Comparison of ENCODE assay signal across 18 cellular contexts in the genomic region with DNA sequence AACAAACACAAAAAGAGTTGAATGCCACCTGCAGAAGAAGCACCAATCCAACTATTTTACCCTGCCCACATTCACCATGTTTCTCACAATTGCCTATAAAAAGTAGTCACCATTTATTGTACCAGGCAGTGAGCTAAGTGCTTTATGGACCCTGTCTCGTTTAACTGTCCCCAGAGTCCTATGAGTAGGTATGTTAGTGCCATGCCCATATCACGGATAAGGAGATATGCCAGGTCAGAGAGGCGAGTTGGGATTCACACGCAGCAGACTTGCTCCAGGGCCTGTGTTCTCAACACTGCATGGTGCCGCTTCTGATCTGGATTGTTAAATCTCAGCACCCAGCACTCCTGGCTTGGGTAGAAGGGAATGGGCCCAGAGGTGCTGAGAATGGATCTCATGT. TPM values are rescaled to one million over a fixed set of nuclear protein-coding genes. Genes with fewer than 3 reads are reported as not detected.
A peak's percentile ranks its signal among the peaks of the same experiment; 100 is the strongest.
DNase-seq lines count a peak whose midpoint lies in the region; ATAC-seq and TF ChIP-seq lines count a peak whose summit lies in the region.
"Had no signal": no experiment of that assay in that cellular context is flagged by ENCODE, and none has a peak within 500 bp of the region (broad histone marks: within the 10 kb centered on the region; RNA-seq: fewer than 3 reads in every experiment).

No MANE protein-coding gene starts in this region.

- no peaks in the 10 kb centered on the region for H3K27me3 ChIP-seq in esophagus muscularis mucosa
- no peaks in the 10 kb centered on the region for H3K27me3 ChIP-seq in GM23338 (ENCODE audit: insufficient read depth)
- H3K27me3 ChIP-seq: BE2C, BLaER1 had no signal

- no peaks in the 10 kb centered on the region for H3F3A ChIP-seq in GM23338 (replicated peaks; ENCODE audit: low read depth)

- 94% methylated on average over 5 of the region's 5 CpGs for WGBS in esophagus muscularis mucosa

- H2AFZ ChIP-seq in GM23338 = no peak overlapping the region

- H3K79me2 ChIP-seq in GM23338 (replicated peaks; ENCODE audit: insufficient read depth) = no peaks in the 10 kb centered on the region

- H3K4me2 ChIP-seq in GM23338 = no peak overlapping the region
- H3K4me2 ChIP-seq: BLaER1 had no signal

- ATAC-seq in mucosa of descending colon (peak; percentile 69), GM23338 (no peak)

- peaks cover 8% of the 10 kb centered on the region for H3K27me3 Mint-ChIP-seq in GM23338 (ENCODE audit: insufficient read depth, low read depth, poor library complexity)

- TF ChIP-seq EP300 in esophagus muscularis mucosa (IDR thresholded peaks at IDR 0.05) = no peak

- peak; percentile 50 for DNase-seq in esophagus muscularis mucosa (ENCODE audit: extremely low spot score)
- DNase-seq in mucosa of descending colon = no peak
- DNase-seq in NCI-H128 (lab: John Stamatoyannopoulos, UW; ENCODE audit: unreplicated experiment) = no peak
- DNase-seq in NCI-H748 (lab: John Stamatoyannopoulos, UW; ENCODE audit: unreplicated experiment) = no peak
- DNase-seq in GM23338 (ENCODE audit: low spot score) = no peak
- DNase-seq: 8988T; ACHN; BE2C; C1 segment of cervical spinal cord; CD4-positive, alpha-beta memory T cell; CD4-positive, CD25-positive, alpha-beta regulatory T cell; CD8-positive, alpha-beta memory T cell; COR-L47; DMS79 treated with DMSO at 0.1 percent for 48 hours; GF-D8 had no signal

- peaks cover 40% of the 10 kb centered on the region for H3K9me3 Mint-ChIP-seq in GM23338

- H3K36me3 ChIP-seq in esophagus muscularis mucosa (no peaks in the 10 kb centered on the region), mucosa of descending colon (ENCODE audit: low read depth) (no peaks in the 10 kb centered on the region), GM23338 (ENCODE audit: insufficient read depth) (no peaks in the 10 kb centered on the region; the same call in 1 of the 2 replicates)
- H3K36me3 ChIP-seq: BE2C, BLaER1 had no signal

- no peaks in the 10 kb centered on the region for H4K20me1 ChIP-seq in GM23338 (replicated peaks; ENCODE audit: insufficient read depth)
- H4K20me1 ChIP-seq: BLaER1 had no signal

- intact Hi-C loops in esophagus muscularis mucosa (cut with DNase I) = no loop called here
- intact Hi-C loops in mucosa of descending colon (cut with DNase I, micrococcal nuclease) = no loop called here

- H3K36me3 Mint-ChIP-seq in GM23338 (ENCODE audit: low read depth) = peaks cover 34% of the 10 kb centered on the region
- H3K36me3 Mint-ChIP-seq: CD4-positive, CD25-positive, alpha-beta regulatory T cell had no signal

- no peak overlapping the region for H3K27ac Mint-ChIP-seq in GM23338
- H3K27ac Mint-ChIP-seq: CD4-positive, alpha-beta memory T cell; CD4-positive, CD25-positive, alpha-beta regulatory T cell; CD8-positive, alpha-beta memory T cell had no signal

- H3K4me1 Mint-ChIP-seq in GM23338 = no peaks in the 10 kb centered on the region
- H3K4me1 Mint-ChIP-seq: CD4-positive, alpha-beta memory T cell; CD4-positive, CD25-positive, alpha-beta regulatory T cell; CD8-positive, alpha-beta memory T cell had no signal

- H3K27ac ChIP-seq in esophagus muscularis mucosa (replicated peaks in 1 of 4) (no peak overlapping the region), temporal lobe (ENCODE audit: low read depth, low read length) (peak overlapping the region; percentile 40), GM23338 (ENCODE audit: low read depth) (no peak overlapping the region)
- H3K27ac ChIP-seq: BLaER1 had no signal

- TF ChIP-seq CTCF in esophagus muscularis mucosa (IDR thresholded peaks at IDR 0.05) (no peak), mucosa of descending colon (IDR thresholded peaks at IDR 0.05) (no peak), GM23338 (conservative IDR thresholded peaks at IDR 0.05; ENCODE audit: low read depth in 2 of 2) (no peak)

- peaks cover 0 to 7% (median 0%) of the 10 kb centered on the region in 4 donors for H3K9me3 ChIP-seq in esophagus muscularis mucosa
- peaks cover 11% of the 10 kb centered on the region for H3K9me3 ChIP-seq in mucosa of descending colon
- H3K9me3 ChIP-seq: BE2C had no signal

- no peak overlapping the region for H3K4me3 ChIP-seq in esophagus muscularis mucosa
- H3K4me3 ChIP-seq in mucosa of descending colon = no peak overlapping the region
- no peak overlapping the region for H3K4me3 ChIP-seq in GM23338
- H3K4me3 ChIP-seq: BLaER1 had no signal

- no peaks in the 10 kb centered on the region for H3K9me2 ChIP-seq in GM23338 (ENCODE audit: insufficient read depth)

- no peak overlapping the region for H3K4me3 Mint-ChIP-seq in GM23338
- H3K4me3 Mint-ChIP-seq: CD14-positive monocyte; CD4-positive, alpha-beta memory T cell; CD4-positive, CD25-positive, alpha-beta regulatory T cell; CD8-positive, alpha-beta memory T cell had no signal

- H3K4me1 ChIP-seq in esophagus muscularis mucosa = peaks cover 0 to 15% (median 8%) of the 10 kb centered on the region in 4 donors
- H3K4me1 ChIP-seq in mucosa of descending colon (ENCODE audit: low read depth) = peaks cover 21% of the 10 kb centered on the region
- no peaks in the 10 kb centered on the region for H3K4me1 ChIP-seq in GM23338 (ENCODE audit: insufficient read depth)
- H3K4me1 ChIP-seq: BE2C, BLaER1 had no signal

- TF ChIP-seq POLR2A in esophagus muscularis mucosa (IDR thresholded peaks at IDR 0.05; ENCODE audit: low read depth) = no peak

TF ChIP-seq in GM23338, 12 proteins besides CTCF, POLR2A, EP300 and RAD21:
- TF ChIP-seq ZNF331 (CRISPR knock-in tag; IDR thresholded peaks at IDR 0.05; ENCODE audit: low read depth) = no peak
- TF ChIP-seq, protein P1, sequence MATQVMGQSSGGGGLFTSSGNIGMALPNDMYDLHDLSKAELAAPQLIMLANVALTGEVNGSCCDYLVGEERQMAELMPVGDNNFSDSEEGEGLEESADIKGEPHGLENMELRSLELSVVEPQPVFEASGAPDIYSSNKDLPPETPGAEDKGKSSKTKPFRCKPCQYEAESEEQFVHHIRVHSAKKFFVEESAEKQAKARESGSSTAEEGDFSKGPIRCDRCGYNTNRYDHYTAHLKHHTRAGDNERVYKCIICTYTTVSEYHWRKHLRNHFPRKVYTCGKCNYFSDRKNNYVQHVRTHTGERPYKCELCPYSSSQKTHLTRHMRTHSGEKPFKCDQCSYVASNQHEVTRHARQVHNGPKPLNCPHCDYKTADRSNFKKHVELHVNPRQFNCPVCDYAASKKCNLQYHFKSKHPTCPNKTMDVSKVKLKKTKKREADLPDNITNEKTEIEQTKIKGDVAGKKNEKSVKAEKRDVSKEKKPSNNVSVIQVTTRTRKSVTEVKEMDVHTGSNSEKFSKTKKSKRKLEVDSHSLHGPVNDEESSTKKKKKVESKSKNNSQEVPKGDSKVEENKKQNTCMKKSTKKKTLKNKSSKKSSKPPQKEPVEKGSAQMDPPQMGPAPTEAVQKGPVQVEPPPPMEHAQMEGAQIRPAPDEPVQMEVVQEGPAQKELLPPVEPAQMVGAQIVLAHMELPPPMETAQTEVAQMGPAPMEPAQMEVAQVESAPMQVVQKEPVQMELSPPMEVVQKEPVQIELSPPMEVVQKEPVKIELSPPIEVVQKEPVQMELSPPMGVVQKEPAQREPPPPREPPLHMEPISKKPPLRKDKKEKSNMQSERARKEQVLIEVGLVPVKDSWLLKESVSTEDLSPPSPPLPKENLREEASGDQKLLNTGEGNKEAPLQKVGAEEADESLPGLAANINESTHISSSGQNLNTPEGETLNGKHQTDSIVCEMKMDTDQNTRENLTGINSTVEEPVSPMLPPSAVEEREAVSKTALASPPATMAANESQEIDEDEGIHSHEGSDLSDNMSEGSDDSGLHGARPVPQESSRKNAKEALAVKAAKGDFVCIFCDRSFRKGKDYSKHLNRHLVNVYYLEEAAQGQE (IDR thresholded peaks at IDR 0.05; ENCODE audit: unreplicated experiment) = no peak
- TF ChIP-seq STAT1 (IDR thresholded peaks at IDR 0.05; ENCODE audit: unreplicated experiment) = no peak
- no peak for TF ChIP-seq POLR2AphosphoS5 (IDR thresholded peaks at IDR 0.05; ENCODE audit: low read depth)
- no peak for TF ChIP-seq JUNB (IDR thresholded peaks at IDR 0.05; ENCODE audit: unreplicated experiment)
- TF ChIP-seq ZNF114 (CRISPR knock-in tag; IDR thresholded peaks at IDR 0.05) = no peak
- no peak for TF ChIP-seq NANOG (IDR thresholded peaks at IDR 0.05; ENCODE audit: borderline replicate concordance)

RNA-seq across cellular contexts. Expression of a gene that starts 49.1 kb away (rescaled TPM):
- total RNA-seq in esophagus muscularis mucosa (10 to 100 TPM; 20.8 to 60.3 (median 37.6) TPM), mucosa of descending colon (10 to 100 TPM in 2 of 3 donors, 1 to 10 TPM in 1; 1.6 to 15.0 (median 13.8) TPM), temporal lobe (9.3 TPM)
- 2.6 and 6.2 TPM in 2 replicates for total RNA-seq in GM23338 (2014; rRNA removed; shearing (Covaris generic))
- polyA plus RNA-seq in GM23338 (2016; fragmentation: Nextera tagmentation; extraction: Ambion mirVana) = 2.4 and 3.3 TPM in 2 replicates
- total RNA-seq: CD4-positive, CD25-positive, alpha-beta regulatory T cell had no signal
- polyA plus RNA-seq: CD8-positive, alpha-beta memory T cell had no signal
